Comparison of ENCODE assay signal across 1 cellular context in the genomic region with DNA sequence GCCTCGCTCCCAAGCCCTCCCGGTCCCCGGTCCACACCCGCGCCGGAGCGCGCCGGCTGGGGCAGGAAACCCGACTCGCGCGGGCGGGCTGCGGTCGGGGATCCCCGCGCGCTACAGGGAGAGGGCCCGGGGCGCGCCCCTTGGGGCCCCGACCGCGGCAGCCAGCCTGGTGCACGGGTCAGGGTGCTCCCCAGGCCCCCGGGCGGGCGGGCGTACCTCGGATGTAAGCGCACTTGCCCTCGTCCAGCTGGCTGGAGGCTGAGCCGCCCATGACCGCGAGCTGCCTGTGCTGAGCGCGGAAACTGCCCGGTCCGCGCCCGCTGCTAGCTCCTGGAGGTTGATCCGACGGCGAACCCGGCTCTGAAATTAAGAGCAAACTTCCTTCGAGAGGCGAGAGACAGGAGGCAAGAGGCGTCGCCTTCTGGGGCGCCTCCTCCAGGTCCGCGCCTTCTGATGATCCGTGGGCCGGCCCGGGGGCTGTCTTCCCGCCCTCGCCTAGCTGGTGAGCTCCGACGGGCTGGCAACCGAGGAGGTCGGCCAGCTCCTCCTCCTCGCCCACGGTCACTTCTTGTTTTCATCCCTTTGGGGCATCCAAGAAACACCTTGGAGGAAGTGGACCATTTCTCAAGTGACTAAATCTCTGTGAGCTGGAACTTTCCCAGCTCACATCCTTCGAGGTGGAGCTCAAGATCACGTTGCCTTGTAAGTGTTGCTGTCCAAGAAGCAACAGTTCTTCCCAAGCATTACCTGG.
TF ChIP-seq lines count a peak whose summit lies in the region.

A gene with protein sequence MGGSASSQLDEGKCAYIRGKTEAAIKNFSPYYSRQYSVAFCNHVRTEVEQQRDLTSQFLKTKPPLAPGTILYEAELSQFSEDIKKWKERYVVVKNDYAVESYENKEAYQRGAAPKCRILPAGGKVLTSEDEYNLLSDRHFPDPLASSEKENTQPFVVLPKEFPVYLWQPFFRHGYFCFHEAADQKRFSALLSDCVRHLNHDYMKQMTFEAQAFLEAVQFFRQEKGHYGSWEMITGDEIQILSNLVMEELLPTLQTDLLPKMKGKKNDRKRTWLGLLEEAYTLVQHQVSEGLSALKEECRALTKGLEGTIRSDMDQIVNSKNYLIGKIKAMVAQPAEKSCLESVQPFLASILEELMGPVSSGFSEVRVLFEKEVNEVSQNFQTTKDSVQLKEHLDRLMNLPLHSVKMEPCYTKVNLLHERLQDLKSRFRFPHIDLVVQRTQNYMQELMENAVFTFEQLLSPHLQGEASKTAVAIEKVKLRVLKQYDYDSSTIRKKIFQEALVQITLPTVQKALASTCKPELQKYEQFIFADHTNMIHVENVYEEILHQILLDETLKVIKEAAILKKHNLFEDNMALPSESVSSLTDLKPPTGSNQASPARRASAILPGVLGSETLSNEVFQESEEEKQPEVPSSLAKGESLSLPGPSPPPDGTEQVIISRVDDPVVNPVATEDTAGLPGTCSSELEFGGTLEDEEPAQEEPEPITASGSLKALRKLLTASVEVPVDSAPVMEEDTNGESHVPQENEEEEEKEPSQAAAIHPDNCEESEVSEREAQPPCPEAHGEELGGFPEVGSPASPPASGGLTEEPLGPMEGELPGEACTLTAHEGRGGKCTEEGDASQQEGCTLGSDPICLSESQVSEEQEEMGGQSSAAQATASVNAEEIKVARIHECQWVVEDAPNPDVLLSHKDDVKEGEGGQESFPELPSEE (minus strand): TSS at position 423 of the 751 bp plus-strand sequence. CDS start 152 bp downstream, at position 271.

TF ChIP-seq in K562, 482 proteins besides CTCF, POLR2A, EP300 and RAD21 (continued from another document and continues in another):
- TF ChIP-seq, protein P1, sequence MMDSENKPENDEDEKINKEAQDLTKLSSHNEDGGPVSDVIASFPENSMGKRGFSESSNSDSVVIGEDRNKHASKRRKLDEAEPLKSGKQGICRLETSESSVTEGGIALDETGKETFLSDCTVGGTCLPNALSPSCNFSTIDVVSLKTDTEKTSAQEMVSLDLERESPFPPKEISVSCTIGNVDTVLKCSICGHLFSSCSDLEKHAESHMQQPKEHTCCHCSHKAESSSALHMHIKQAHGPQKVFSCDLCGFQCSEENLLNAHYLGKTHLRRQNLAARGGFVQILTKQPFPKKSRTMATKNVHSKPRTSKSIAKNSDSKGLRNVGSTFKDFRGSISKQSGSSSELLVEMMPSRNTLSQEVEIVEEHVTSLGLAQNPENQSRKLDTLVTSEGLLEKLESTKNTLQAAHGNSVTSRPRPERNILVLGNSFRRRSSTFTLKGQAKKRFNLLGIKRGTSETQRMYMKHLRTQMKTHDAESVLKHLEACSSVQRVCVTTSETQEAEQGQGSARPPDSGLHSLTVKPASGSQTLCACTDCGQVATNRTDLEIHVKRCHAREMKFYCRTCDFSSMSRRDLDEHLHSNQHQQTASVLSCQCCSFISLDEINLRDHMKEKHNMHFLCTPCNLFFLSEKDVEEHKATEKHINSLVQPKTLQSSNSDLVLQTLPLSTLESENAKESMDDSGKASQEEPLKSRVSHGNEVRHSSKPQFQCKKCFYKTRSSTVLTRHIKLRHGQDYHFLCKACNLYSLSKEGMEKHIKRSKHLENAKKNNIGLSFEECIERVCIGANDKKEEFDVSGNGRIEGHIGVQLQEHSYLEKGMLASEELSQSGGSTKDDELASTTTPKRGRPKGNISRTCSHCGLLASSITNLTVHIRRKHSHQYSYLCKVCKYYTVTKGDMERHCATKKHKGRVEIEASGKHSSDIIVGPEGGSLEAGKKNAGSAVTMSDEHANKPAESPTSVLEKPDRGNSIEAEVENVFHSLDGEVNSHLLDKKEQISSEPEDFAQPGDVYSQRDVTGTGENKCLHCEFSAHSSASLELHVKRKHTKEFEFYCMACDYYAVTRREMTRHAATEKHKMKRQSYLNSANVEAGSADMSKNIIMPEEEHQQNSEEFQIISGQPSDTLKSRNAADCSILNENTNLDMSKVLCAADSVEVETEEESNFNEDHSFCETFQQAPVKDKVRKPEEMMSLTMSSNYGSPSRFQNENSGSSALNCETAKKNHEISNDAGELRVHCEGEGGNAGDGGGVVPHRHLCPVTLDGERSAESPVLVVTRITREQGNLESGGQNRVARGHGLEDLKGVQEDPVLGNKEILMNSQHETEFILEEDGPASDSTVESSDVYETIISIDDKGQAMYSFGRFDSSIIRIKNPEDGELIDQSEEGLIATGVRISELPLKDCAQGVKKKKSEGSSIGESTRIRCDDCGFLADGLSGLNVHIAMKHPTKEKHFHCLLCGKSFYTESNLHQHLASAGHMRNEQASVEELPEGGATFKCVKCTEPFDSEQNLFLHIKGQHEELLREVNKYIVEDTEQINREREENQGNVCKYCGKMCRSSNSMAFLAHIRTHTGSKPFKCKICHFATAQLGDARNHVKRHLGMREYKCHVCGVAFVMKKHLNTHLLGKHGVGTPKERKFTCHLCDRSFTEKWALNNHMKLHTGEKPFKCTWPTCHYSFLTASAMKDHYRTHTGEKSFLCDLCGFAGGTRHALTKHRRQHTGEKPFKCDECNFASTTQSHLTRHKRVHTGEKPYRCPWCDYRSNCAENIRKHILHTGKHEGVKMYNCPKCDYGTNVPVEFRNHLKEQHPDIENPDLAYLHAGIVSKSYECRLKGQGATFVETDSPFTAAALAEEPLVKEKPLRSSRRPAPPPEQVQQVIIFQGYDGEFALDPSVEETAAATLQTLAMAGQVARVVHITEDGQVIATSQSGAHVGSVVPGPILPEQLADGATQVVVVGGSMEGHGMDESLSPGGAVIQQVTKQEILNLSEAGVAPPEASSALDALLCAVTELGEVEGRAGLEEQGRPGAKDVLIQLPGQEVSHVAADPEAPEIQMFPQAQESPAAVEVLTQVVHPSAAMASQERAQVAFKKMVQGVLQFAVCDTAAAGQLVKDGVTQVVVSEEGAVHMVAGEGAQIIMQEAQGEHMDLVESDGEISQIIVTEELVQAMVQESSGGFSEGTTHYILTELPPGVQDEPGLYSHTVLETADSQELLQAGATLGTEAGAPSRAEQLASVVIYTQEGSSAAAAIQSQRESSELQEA (IDR thresholded peaks at IDR 0.05; ENCODE audit: low read depth): no peak
- TF ChIP-seq SREBF1 (IDR thresholded peaks at IDR 0.05; ENCODE audit: borderline replicate concordance, low read depth, low read length) (no peak), ZNF143 (CRISPR knock-in tag; IDR thresholded peaks at IDR 0.05) (0 out of 2 replicates have a peak, but pooled peaks have one; percentile 24), SMAD2 (IDR thresholded peaks at IDR 0.05; ENCODE audit: low read depth, low read length) (no peak), NCOA1 (IDR thresholded peaks at IDR 0.05; ENCODE audit: low read depth) (no peak), TCFL5 (CRISPR knock-in tag; conservative IDR thresholded peaks at IDR 0.05) (no peak), ZNF445 (CRISPR knock-in tag; IDR thresholded peaks at IDR 0.05; ENCODE audit: low read depth) (no peak), ILF3 (IDR thresholded peaks at IDR 0.05; ENCODE audit: borderline replicate concordance) (0 out of 2 replicates have a peak, but pooled peaks have one; percentile 61), RBM39 (optimal IDR thresholded peaks at IDR 0.05; ENCODE audit: low read depth, low read length) (no peak), KLF6 (CRISPR knock-in tag; IDR thresholded peaks at IDR 0.05; ENCODE audit: borderline replicate concordance) (no peak), ETV5 (CRISPR knock-in tag; IDR thresholded peaks at IDR 0.05; ENCODE audit: low read depth) (no peak), RAD51 (IDR thresholded peaks at IDR 0.05; ENCODE audit: borderline replicate concordance, low read depth) (no peak), ZNF232 (CRISPR knock-in tag; IDR thresholded peaks at IDR 0.05) (no peak), POLR3G (IDR thresholded peaks at IDR 0.05; ENCODE audit: extremely low read depth, insufficient read length, insufficient replicate concordance) (no peak), ZNF121 (CRISPR knock-in tag; conservative IDR thresholded peaks at IDR 0.05) (no peak), RUNX1 (IDR thresholded peaks at IDR 0.05; ENCODE audit: low read depth) (peak; percentile 25; the same call in 1 of the 2 replicates), ZNF224 (CRISPR knock-in tag; IDR thresholded peaks at IDR 0.05) (no peak), RBM15 (IDR thresholded peaks at IDR 0.05; ENCODE audit: insufficient read depth, low read length) (0 out of 2 replicates have a peak, but pooled peaks have one; percentile 78)
- TF ChIP-seq, protein P2, sequence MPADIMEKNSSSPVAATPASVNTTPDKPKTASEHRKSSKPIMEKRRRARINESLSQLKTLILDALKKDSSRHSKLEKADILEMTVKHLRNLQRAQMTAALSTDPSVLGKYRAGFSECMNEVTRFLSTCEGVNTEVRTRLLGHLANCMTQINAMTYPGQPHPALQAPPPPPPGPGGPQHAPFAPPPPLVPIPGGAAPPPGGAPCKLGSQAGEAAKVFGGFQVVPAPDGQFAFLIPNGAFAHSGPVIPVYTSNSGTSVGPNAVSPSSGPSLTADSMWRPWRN (IDR thresholded peaks at IDR 0.05; ENCODE audit: low read depth): no peak
- TF ChIP-seq, protein P3, sequence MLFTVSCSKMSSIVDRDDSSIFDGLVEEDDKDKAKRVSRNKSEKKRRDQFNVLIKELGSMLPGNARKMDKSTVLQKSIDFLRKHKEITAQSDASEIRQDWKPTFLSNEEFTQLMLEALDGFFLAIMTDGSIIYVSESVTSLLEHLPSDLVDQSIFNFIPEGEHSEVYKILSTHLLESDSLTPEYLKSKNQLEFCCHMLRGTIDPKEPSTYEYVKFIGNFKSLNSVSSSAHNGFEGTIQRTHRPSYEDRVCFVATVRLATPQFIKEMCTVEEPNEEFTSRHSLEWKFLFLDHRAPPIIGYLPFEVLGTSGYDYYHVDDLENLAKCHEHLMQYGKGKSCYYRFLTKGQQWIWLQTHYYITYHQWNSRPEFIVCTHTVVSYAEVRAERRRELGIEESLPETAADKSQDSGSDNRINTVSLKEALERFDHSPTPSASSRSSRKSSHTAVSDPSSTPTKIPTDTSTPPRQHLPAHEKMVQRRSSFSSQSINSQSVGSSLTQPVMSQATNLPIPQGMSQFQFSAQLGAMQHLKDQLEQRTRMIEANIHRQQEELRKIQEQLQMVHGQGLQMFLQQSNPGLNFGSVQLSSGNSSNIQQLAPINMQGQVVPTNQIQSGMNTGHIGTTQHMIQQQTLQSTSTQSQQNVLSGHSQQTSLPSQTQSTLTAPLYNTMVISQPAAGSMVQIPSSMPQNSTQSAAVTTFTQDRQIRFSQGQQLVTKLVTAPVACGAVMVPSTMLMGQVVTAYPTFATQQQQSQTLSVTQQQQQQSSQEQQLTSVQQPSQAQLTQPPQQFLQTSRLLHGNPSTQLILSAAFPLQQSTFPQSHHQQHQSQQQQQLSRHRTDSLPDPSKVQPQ (CRISPR knock-in tag; IDR thresholded peaks at IDR 0.05; ENCODE audit: borderline replicate concordance): no peak
- TF ChIP-seq, protein P4, sequence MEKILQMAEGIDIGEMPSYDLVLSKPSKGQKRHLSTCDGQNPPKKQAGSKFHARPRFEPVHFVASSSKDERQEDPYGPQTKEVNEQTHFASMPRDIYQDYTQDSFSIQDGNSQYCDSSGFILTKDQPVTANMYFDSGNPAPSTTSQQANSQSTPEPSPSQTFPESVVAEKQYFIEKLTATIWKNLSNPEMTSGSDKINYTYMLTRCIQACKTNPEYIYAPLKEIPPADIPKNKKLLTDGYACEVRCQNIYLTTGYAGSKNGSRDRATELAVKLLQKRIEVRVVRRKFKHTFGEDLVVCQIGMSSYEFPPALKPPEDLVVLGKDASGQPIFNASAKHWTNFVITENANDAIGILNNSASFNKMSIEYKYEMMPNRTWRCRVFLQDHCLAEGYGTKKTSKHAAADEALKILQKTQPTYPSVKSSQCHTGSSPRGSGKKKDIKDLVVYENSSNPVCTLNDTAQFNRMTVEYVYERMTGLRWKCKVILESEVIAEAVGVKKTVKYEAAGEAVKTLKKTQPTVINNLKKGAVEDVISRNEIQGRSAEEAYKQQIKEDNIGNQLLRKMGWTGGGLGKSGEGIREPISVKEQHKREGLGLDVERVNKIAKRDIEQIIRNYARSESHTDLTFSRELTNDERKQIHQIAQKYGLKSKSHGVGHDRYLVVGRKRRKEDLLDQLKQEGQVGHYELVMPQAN (IDR thresholded peaks at IDR 0.05; ENCODE audit: borderline replicate concordance): no peak; the same call in 1 of the 2 replicates
- TF ChIP-seq, protein P5, sequence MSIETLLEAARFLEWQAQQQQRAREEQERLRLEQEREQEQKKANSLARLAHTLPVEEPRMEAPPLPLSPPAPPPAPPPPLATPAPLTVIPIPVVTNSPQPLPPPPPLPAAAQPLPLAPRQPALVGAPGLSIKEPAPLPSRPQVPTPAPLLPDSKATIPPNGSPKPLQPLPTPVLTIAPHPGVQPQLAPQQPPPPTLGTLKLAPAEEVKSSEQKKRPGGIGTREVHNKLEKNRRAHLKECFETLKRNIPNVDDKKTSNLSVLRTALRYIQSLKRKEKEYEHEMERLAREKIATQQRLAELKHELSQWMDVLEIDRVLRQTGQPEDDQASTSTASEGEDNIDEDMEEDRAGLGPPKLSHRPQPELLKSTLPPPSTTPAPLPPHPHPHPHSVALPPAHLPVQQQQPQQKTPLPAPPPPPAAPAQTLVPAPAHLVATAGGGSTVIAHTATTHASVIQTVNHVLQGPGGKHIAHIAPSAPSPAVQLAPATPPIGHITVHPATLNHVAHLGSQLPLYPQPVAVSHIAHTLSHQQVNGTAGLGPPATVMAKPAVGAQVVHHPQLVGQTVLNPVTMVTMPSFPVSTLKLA (conservative IDR thresholded peaks at IDR 0.05): no peak
- TF ChIP-seq, protein P6, sequence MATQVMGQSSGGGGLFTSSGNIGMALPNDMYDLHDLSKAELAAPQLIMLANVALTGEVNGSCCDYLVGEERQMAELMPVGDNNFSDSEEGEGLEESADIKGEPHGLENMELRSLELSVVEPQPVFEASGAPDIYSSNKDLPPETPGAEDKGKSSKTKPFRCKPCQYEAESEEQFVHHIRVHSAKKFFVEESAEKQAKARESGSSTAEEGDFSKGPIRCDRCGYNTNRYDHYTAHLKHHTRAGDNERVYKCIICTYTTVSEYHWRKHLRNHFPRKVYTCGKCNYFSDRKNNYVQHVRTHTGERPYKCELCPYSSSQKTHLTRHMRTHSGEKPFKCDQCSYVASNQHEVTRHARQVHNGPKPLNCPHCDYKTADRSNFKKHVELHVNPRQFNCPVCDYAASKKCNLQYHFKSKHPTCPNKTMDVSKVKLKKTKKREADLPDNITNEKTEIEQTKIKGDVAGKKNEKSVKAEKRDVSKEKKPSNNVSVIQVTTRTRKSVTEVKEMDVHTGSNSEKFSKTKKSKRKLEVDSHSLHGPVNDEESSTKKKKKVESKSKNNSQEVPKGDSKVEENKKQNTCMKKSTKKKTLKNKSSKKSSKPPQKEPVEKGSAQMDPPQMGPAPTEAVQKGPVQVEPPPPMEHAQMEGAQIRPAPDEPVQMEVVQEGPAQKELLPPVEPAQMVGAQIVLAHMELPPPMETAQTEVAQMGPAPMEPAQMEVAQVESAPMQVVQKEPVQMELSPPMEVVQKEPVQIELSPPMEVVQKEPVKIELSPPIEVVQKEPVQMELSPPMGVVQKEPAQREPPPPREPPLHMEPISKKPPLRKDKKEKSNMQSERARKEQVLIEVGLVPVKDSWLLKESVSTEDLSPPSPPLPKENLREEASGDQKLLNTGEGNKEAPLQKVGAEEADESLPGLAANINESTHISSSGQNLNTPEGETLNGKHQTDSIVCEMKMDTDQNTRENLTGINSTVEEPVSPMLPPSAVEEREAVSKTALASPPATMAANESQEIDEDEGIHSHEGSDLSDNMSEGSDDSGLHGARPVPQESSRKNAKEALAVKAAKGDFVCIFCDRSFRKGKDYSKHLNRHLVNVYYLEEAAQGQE (CRISPR knock-in tag; IDR thresholded peaks at IDR 0.05; ENCODE audit: low read depth): 0 out of 2 replicates have a peak, but pooled peaks have one; percentile 27
- TF ChIP-seq, protein P7, sequence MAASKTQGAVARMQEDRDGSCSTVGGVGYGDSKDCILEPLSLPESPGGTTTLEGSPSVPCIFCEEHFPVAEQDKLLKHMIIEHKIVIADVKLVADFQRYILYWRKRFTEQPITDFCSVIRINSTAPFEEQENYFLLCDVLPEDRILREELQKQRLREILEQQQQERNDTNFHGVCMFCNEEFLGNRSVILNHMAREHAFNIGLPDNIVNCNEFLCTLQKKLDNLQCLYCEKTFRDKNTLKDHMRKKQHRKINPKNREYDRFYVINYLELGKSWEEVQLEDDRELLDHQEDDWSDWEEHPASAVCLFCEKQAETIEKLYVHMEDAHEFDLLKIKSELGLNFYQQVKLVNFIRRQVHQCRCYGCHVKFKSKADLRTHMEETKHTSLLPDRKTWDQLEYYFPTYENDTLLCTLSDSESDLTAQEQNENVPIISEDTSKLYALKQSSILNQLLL (CRISPR knock-in tag; IDR thresholded peaks at IDR 0.05; ENCODE audit: borderline replicate concordance): no peak
